Comparison of ENCODE assay signal across 14 cellular contexts in the genomic region with DNA sequence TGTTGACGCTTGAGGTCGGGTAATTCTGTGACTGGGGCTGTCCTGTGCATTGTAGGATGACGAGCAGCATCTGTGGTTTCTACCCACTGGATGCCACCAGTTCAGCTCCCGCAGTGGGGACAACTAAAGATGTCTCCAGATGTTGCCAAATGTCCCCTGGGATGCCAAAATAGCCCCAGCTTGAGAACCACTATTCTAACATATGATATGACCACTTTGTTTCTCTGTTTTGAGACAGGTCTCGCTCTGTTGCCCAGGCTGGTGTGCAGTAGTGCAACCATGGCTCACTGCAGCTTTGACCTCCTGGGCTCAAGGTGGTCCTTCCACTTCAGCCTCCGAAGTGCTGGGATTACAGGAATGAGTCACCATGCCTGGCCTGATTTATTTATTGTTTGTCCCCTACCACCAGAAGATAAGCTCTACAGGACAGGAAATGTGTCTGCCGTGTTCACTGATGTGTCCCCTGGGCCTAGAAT. TPM values are rescaled to one million over a fixed set of nuclear protein-coding genes. Genes with fewer than 3 reads are reported as not detected.
A peak's percentile ranks its signal among the peaks of the same experiment; 100 is the strongest.
DNase-seq lines count a peak whose midpoint lies in the region; ATAC-seq and TF ChIP-seq lines count a peak whose summit lies in the region.
"Had no signal": no experiment of that assay in that cellular context is flagged by ENCODE, and none has a peak within 500 bp of the region (broad histone marks: within the 10 kb centered on the region; RNA-seq: fewer than 3 reads in every experiment).

No MANE protein-coding gene starts in this region.

- H3K27me3 Mint-ChIP-seq in WTC11 (ENCODE audit: low read depth) = peaks cover 3% of the 10 kb centered on the region; the same call in 1 of the 2 replicates
- H3K27me3 Mint-ChIP-seq: effector memory CD8-positive, alpha-beta T cell had no signal

- CTCF ChIA-PET in GM10248 (lab: Yijun Ruan, JAX) (interaction anchor here (0.8 to 1.3 kb wide), 2 partner anchors 24 to 34 kb away, joined by 3 to 6 read pairs; no protein-coding TSS in a partner anchor), WTC11 (lab: Charles Lee) (interaction anchor here (1.2 kb wide), 1 partner anchor 73 kb away, joined by 3 read pairs; no protein-coding TSS in a partner anchor)

- TF ChIP-seq CTCF in GM10248 (IDR thresholded peaks at IDR 0.05; ENCODE audit: control extremely low read depth, extremely low read depth, low read depth, missing control alignments) = no peak
- no peak for TF ChIP-seq CTCF in WTC11 (IDR thresholded peaks at IDR 0.05)
- no peak for TF ChIP-seq CTCF in GM10266 (IDR thresholded peaks at IDR 0.05; ENCODE audit: control insufficient read depth, insufficient read depth, low read depth, missing control alignments)

- H3K4me3 Mint-ChIP-seq in WTC11 = no peak overlapping the region
- H3K4me3 Mint-ChIP-seq: effector memory CD8-positive, alpha-beta T cell had no signal

- no peaks in the 10 kb centered on the region for H3K4me1 Mint-ChIP-seq in WTC11

- peak; percentile 49 for ATAC-seq in GM19397 (IDR thresholded peaks at IDR 0.05; ENCODE audit: unreplicated experiment)
- peak; percentile 60 for ATAC-seq in HG02981 (IDR thresholded peaks at IDR 0.05; ENCODE audit: unreplicated experiment)
- no peak for ATAC-seq in WTC11
- ATAC-seq: effector memory CD8-positive, alpha-beta T cell; heart right ventricle; lower lobe of right lung had no signal

- TF ChIP-seq POLR2A in erythroblast (IDR thresholded peaks at IDR 0.05; ENCODE audit: low read length) = no peak

- peak; percentile 33 for DNase-seq in GM10248 (ENCODE audit: extremely low spot score)
- DNase-seq in WTC11 (ENCODE audit: low spot score) = no peak
- no peak for DNase-seq in activated gamma-delta T cell treated with Interleukin-2 at 50 U/mL for 16 hours
- no peak for DNase-seq in GM10266 (ENCODE audit: extremely low spot score)
- DNase-seq in NCI-H69 (lab: John Stamatoyannopoulos, UW) = no peak
- no peak for DNase-seq in erythroblast (lab: John Stamatoyannopoulos, UW)
- DNase-seq: effector memory CD8-positive, alpha-beta T cell; heart right ventricle; lower lobe of right lung; NCI-H187 treated with DMSO at 0.1 percent for 48 hours; pancreas; stomach had no signal

- no peaks in the 10 kb centered on the region for H3K36me3 Mint-ChIP-seq in WTC11

- POLR2A ChIA-PET in GM10248 (lab: Yijun Ruan, JAX) (no interaction called here), WTC11 (lab: Charles Lee) (no interaction called here)

- H3K9me3 Mint-ChIP-seq in WTC11 = no peaks in the 10 kb centered on the region
- H3K9me3 Mint-ChIP-seq: effector memory CD8-positive, alpha-beta T cell had no signal

- 0 out of 2 replicates have a peak overlapping the region, but pooled peaks have one; percentile 15 for H3K27ac Mint-ChIP-seq in WTC11
- H3K27ac Mint-ChIP-seq: effector memory CD8-positive, alpha-beta T cell had no signal

TF ChIP-seq in WTC11, 78 proteins besides CTCF, POLR2A, EP300 and RAD21:
- TF ChIP-seq, protein P1, sequence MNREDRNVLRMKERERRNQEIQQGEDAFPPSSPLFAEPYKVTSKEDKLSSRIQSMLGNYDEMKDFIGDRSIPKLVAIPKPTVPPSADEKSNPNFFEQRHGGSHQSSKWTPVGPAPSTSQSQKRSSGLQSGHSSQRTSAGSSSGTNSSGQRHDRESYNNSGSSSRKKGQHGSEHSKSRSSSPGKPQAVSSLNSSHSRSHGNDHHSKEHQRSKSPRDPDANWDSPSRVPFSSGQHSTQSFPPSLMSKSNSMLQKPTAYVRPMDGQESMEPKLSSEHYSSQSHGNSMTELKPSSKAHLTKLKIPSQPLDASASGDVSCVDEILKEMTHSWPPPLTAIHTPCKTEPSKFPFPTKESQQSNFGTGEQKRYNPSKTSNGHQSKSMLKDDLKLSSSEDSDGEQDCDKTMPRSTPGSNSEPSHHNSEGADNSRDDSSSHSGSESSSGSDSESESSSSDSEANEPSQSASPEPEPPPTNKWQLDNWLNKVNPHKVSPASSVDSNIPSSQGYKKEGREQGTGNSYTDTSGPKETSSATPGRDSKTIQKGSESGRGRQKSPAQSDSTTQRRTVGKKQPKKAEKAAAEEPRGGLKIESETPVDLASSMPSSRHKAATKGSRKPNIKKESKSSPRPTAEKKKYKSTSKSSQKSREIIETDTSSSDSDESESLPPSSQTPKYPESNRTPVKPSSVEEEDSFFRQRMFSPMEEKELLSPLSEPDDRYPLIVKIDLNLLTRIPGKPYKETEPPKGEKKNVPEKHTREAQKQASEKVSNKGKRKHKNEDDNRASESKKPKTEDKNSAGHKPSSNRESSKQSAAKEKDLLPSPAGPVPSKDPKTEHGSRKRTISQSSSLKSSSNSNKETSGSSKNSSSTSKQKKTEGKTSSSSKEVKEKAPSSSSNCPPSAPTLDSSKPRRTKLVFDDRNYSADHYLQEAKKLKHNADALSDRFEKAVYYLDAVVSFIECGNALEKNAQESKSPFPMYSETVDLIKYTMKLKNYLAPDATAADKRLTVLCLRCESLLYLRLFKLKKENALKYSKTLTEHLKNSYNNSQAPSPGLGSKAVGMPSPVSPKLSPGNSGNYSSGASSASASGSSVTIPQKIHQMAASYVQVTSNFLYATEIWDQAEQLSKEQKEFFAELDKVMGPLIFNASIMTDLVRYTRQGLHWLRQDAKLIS (CRISPR knock-in tag; IDR thresholded peaks at IDR 0.05; ENCODE audit: borderline replicate concordance) = no peak
- TF ChIP-seq SMAD4 (CRISPR knock-in tag; IDR thresholded peaks at IDR 0.05) = no peak
- TF ChIP-seq FOXJ3 (CRISPR knock-in tag; IDR thresholded peaks at IDR 0.05; ENCODE audit: borderline replicate concordance) = no peak
- TF ChIP-seq RORB (CRISPR knock-in tag; IDR thresholded peaks at IDR 0.05) = no peak
- TF ChIP-seq, protein P2, sequence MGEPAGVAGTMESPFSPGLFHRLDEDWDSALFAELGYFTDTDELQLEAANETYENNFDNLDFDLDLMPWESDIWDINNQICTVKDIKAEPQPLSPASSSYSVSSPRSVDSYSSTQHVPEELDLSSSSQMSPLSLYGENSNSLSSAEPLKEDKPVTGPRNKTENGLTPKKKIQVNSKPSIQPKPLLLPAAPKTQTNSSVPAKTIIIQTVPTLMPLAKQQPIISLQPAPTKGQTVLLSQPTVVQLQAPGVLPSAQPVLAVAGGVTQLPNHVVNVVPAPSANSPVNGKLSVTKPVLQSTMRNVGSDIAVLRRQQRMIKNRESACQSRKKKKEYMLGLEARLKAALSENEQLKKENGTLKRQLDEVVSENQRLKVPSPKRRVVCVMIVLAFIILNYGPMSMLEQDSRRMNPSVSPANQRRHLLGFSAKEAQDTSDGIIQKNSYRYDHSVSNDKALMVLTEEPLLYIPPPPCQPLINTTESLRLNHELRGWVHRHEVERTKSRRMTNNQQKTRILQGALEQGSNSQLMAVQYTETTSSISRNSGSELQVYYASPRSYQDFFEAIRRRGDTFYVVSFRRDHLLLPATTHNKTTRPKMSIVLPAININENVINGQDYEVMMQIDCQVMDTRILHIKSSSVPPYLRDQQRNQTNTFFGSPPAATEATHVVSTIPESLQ (CRISPR knock-in tag; IDR thresholded peaks at IDR 0.05) = no peak
- no peak for TF ChIP-seq TCF7 (CRISPR knock-in tag; IDR thresholded peaks at IDR 0.05; ENCODE audit: low read depth)
- TF ChIP-seq TEAD4 (CRISPR knock-in tag; IDR thresholded peaks at IDR 0.05) = no peak
- TF ChIP-seq GABPB1 (CRISPR knock-in tag; IDR thresholded peaks at IDR 0.05) = no peak
- no peak for TF ChIP-seq NFE2L1 (CRISPR knock-in tag; IDR thresholded peaks at IDR 0.05)
- TF ChIP-seq ZNF263 (CRISPR knock-in tag; IDR thresholded peaks at IDR 0.05; ENCODE audit: low read depth) = no peak
- TF ChIP-seq FOXP1 (CRISPR knock-in tag; IDR thresholded peaks at IDR 0.05; ENCODE audit: borderline replicate concordance) = no peak
- TF ChIP-seq EMX1 (CRISPR knock-in tag; IDR thresholded peaks at IDR 0.05) = no peak
- TF ChIP-seq, protein P3, sequence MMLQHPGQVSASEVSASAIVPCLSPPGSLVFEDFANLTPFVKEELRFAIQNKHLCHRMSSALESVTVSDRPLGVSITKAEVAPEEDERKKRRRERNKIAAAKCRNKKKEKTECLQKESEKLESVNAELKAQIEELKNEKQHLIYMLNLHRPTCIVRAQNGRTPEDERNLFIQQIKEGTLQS (CRISPR knock-in tag; conservative IDR thresholded peaks at IDR 0.05) = no peak
- no peak for TF ChIP-seq HMGA2 (CRISPR knock-in tag; IDR thresholded peaks at IDR 0.05)
- TF ChIP-seq CDX4 (CRISPR knock-in tag; IDR thresholded peaks at IDR 0.05; ENCODE audit: borderline replicate concordance) = no peak

RNA-seq across cellular contexts. Expression of gene MEN1, which starts 4.4 kb away (rescaled TPM):
- 47.1 to 53.3 TPM (median 51.2 TPM) in 3 replicates for total RNA-seq in WTC11 (2021)

RNA-seq across cellular contexts. Expression of gene MAP4K2, which starts 11.7 kb away (rescaled TPM):
- 24.5 to 31.6 TPM (median 28.3 TPM) in 3 replicates for total RNA-seq in WTC11 (2021)

RNA-seq across cellular contexts. Expression of gene CDC42BPG, which starts 29.7 kb away (rescaled TPM):
- 14.9 to 21.6 TPM (median 17.3 TPM) in 3 replicates for total RNA-seq in WTC11 (2021)

RNA-seq across cellular contexts. Expression of gene SF1, which starts 36.4 kb away (rescaled TPM):
- total RNA-seq in WTC11 (2021) = 285 to 314 TPM (median 300 TPM) in 3 replicates

RNA-seq across cellular contexts. Expression of gene PYGM, which starts 55.0 kb away (rescaled TPM):
- total RNA-seq in WTC11 (2021) = 6.6 to 8.7 TPM (median 8.2 TPM) in 3 replicates
